8 cellular contexts compared by ENCODE assay signal in genomic region chr1:151539321-151540020, GRCh38. TPM values are rescaled to one million over a fixed set of nuclear protein-coding genes. Genes with fewer than 3 reads are reported as not detected.
A peak's percentile ranks its signal among the peaks of the same experiment; 100 is the strongest.
DNase-seq lines count a peak whose midpoint lies in the region; ATAC-seq and TF ChIP-seq lines count a peak whose summit lies in the region.

No MANE protein-coding gene starts in this region.

- intact Hi-C loops in CD4-positive, alpha-beta memory T cell (cut with micrococcal nuclease) = loop anchor here (2.0 to 10.0 kb wide), 3 partner anchors 29 to 455 kb away; partner anchors contain the start of genes CGN, POGZ and S100A10
- intact Hi-C loops in activated CD8-positive, alpha-beta T cell treated with anti-CD3 and anti-CD28 coated beads for 36 hours (cut with micrococcal nuclease) = loop anchor here (10.0 kb wide), 1 partner anchor 95 kb away; no protein-coding TSS in a partner anchor
- intact Hi-C loops in natural killer cell (cut with micrococcal nuclease) = loop anchor here (1.0 to 10.0 kb wide), 3 partner anchors 28 to 195 kb away; partner anchors contain the start of genes CGN and POGZ

- no peak for TF ChIP-seq CTCF in activated CD8-positive, alpha-beta T cell treated with anti-CD3 and anti-CD28 coated beads for 36 hours (IDR thresholded peaks at IDR 0.05)
- no peak for TF ChIP-seq CTCF in natural killer cell (IDR thresholded peaks at IDR 0.05)

- peak overlapping the region in 1 of 2 donors; percentile 62 for H3K4me3 ChIP-seq in CD4-positive, alpha-beta memory T cell (ENCODE audit: low read length in 2 of 2)

- no peaks in the 10 kb centered on the region for H3K9me3 ChIP-seq in CD4-positive, alpha-beta memory T cell (ENCODE audit: control insufficient read depth in 1 of 2, low read length in 2 of 2)

- H3K27ac Mint-ChIP-seq in CD4-positive, alpha-beta memory T cell = peak overlapping the region in 6 of 7 donors; percentile 22 to 97 (median 89)
- H3K27ac Mint-ChIP-seq in activated CD8-positive, alpha-beta T cell treated with anti-CD3 and anti-CD28 coated beads for 36 hours = no peak overlapping the region
- H3K27ac Mint-ChIP-seq in natural killer cell = peak overlapping the region in 1 of 2 donors; percentile 91

- POLR2A ChIA-PET in CD4-positive, alpha-beta memory T cell (lab: Charles Lee; ENCODE audit: partially characterized antibody) = interaction anchor here (0.6 to 1.5 kb wide), 7 partner anchors 10 to 365 kb away, joined by 3 to 5 read pairs (median 4); partner anchors contain the start of genes C2CD4D and CGN
- POLR2A ChIA-PET in activated CD8-positive, alpha-beta T cell treated with anti-CD3 and anti-CD28 coated beads for 36 hours (lab: Charles Lee) = no interaction called here

- H3K27me3 Mint-ChIP-seq in CD4-positive, alpha-beta memory T cell = peaks cover 0 to 2% of the 10 kb centered on the region in 2 donors
- peaks cover 8% of the 10 kb centered on the region for H3K27me3 Mint-ChIP-seq in activated CD8-positive, alpha-beta T cell treated with anti-CD3 and anti-CD28 coated beads for 36 hours
- H3K27me3 Mint-ChIP-seq in natural killer cell (ENCODE audit: low read depth in 2 of 2) = peaks cover 25% of the 10 kb centered on the region in 2 donors

- DNase-seq in CD4-positive, alpha-beta memory T cell = peak in 2 of 5 donors; percentile 36 to 53
- DNase-seq in GM19238 (ENCODE audit: insufficient read length, low spot score) (peak; percentile 39), NCI-H345 (lab: John Stamatoyannopoulos, UW) (peak; percentile 100), fibroblast of the conjunctiva (ENCODE audit: low read depth) (peak; percentile 93), natural killer cell (no peak)
- DNase-seq in activated CD8-positive, alpha-beta T cell treated with anti-CD3 and anti-CD28 coated beads for 36 hours = peak; percentile 57
- DNase-seq in NK-92 treated with Interleukin-12 subunit alpha and Interleukin-12 subunit beta, amount 100 ng/mL, for 24 hours (lab: John Stamatoyannopoulos, UW) = no peak

- H3K4me3 Mint-ChIP-seq in CD4-positive, alpha-beta memory T cell = peak overlapping the region; percentile 95 to 98 (median 96)
- peak overlapping the region; percentile 73 for H3K4me3 Mint-ChIP-seq in activated CD8-positive, alpha-beta T cell treated with anti-CD3 and anti-CD28 coated beads for 36 hours
- H3K4me3 Mint-ChIP-seq in natural killer cell = peak overlapping the region; percentile 99

- peaks cover 18% of the 10 kb centered on the region for H3K4me1 ChIP-seq in CD4-positive, alpha-beta memory T cell (ENCODE audit: insufficient read depth, low read length)

- ATAC-seq in HG03432 (IDR thresholded peaks at IDR 0.05; ENCODE audit: unreplicated experiment) = peak; percentile 50
- ATAC-seq in activated CD8-positive, alpha-beta T cell treated with anti-CD3 and anti-CD28 coated beads for 36 hours = peak; percentile 43
- no peak for ATAC-seq in natural killer cell

- H3K36me3 ChIP-seq in CD4-positive, alpha-beta memory T cell (ENCODE audit: insufficient read depth, low read length) = no peaks in the 10 kb centered on the region

- CTCF ChIA-PET in CD4-positive, alpha-beta memory T cell (lab: Charles Lee; ENCODE audit: partially characterized antibody) = interaction anchor here (0.8 to 1.7 kb wide), 3 partner anchors 16 to 297 kb away, joined by 3 to 7 read pairs (median 4); partner anchors contain the start of gene CGN
- CTCF ChIA-PET in activated CD8-positive, alpha-beta T cell treated with anti-CD3 and anti-CD28 coated beads for 36 hours (lab: Charles Lee) = interaction anchor here (1.1 to 2.4 kb wide), 2 partner anchors 54 to 95 kb away, joined by 5 to 10 read pairs; no protein-coding TSS in a partner anchor

- peaks cover 0 to 5% of the 10 kb centered on the region in 2 donors for H3K36me3 Mint-ChIP-seq in CD4-positive, alpha-beta memory T cell
- no peaks in the 10 kb centered on the region for H3K36me3 Mint-ChIP-seq in activated CD8-positive, alpha-beta T cell treated with anti-CD3 and anti-CD28 coated beads for 36 hours (ENCODE audit: low read depth)
- H3K36me3 Mint-ChIP-seq in natural killer cell = no peaks in the 10 kb centered on the region

- no peaks in the 10 kb centered on the region for H3K9me3 Mint-ChIP-seq in CD4-positive, alpha-beta memory T cell
- H3K9me3 Mint-ChIP-seq in activated CD8-positive, alpha-beta T cell treated with anti-CD3 and anti-CD28 coated beads for 36 hours = no peaks in the 10 kb centered on the region
- no peaks in the 10 kb centered on the region for H3K9me3 Mint-ChIP-seq in natural killer cell

- no peaks in the 10 kb centered on the region for H3K27me3 ChIP-seq in CD4-positive, alpha-beta memory T cell (ENCODE audit: insufficient read depth, low read length)

- H3K4me1 Mint-ChIP-seq in CD4-positive, alpha-beta memory T cell = peaks cover 8 to 26% (median 19%) of the 10 kb centered on the region in 4 donors
- peaks cover 15% of the 10 kb centered on the region for H3K4me1 Mint-ChIP-seq in activated CD8-positive, alpha-beta T cell treated with anti-CD3 and anti-CD28 coated beads for 36 hours (ENCODE audit: low read depth)
- peaks cover 19 to 24% of the 10 kb centered on the region in 2 donors for H3K4me1 Mint-ChIP-seq in natural killer cell

- H3K27ac ChIP-seq in CD4-positive, alpha-beta memory T cell (ENCODE audit: low read depth, low read length) = peak overlapping the region; percentile 57

RNA-seq across cellular contexts. Expression of gene TUFT1, which starts 0.6 kb away (rescaled TPM):
- 1 to 10 TPM; 3.5 to 4.4 TPM for total RNA-seq in CD4-positive, alpha-beta memory T cell
- polyA plus RNA-seq in CD4-positive, alpha-beta memory T cell = 1 to 10 TPM; 5.0 to 5.3 TPM
- total RNA-seq in activated CD8-positive, alpha-beta T cell treated with anti-CD3 and anti-CD28 coated beads for 36 hours = 1 to 10 TPM; 1.0 to 1.5 TPM
- 1 to 10 TPM; 4.6 to 7.2 (median 5.0) TPM for total RNA-seq in natural killer cell

RNA-seq across cellular contexts. Expression of gene CGN, which starts 28.3 kb away (rescaled TPM):
- total RNA-seq in CD4-positive, alpha-beta memory T cell = 1 to 10 TPM in 1 of 2 experiments, under 1 TPM in 1; 0.81 to 1.4 TPM
- 1 to 10 TPM in 1 of 2 donors, not detected in 1; 1.0 TPM for polyA plus RNA-seq in CD4-positive, alpha-beta memory T cell
- 1 to 10 TPM; 1.7 to 1.9 TPM for total RNA-seq in activated CD8-positive, alpha-beta T cell treated with anti-CD3 and anti-CD28 coated beads for 36 hours
- under 1 TPM in 2 of 3 donors, not detected in 1; 0.07 to 0.80 TPM for total RNA-seq in natural killer cell

Comparison
In these comparisons a context has a peak if more than half of its experiments do, and no peak if none do; other contexts are left out.
1. DNase-seq: peak in GM19238 (single experiment), NCI-H345 (single experiment), activated CD8-positive, alpha-beta T cell treated with anti-CD3 and anti-CD28 coated beads for 36 hours (single experiment) and fibroblast of the conjunctiva (single experiment); none in natural killer cell (single experiment) and NK-92 treated with Interleukin-12 subunit alpha and Interleukin-12 subunit beta, amount 100 ng/mL, for 24 hours (single experiment).
2. ATAC-seq: peak in HG03432 (single experiment) and activated CD8-positive, alpha-beta T cell treated with anti-CD3 and anti-CD28 coated beads for 36 hours (single experiment); none in natural killer cell (0 of 3).
3. Peak in every context shown above with its lines, with median percentiles within 50 percentile points of each other: H3K4me3 Mint-ChIP-seq.